ENCODE assay signal across 23 cellular contexts in the genomic region with DNA sequence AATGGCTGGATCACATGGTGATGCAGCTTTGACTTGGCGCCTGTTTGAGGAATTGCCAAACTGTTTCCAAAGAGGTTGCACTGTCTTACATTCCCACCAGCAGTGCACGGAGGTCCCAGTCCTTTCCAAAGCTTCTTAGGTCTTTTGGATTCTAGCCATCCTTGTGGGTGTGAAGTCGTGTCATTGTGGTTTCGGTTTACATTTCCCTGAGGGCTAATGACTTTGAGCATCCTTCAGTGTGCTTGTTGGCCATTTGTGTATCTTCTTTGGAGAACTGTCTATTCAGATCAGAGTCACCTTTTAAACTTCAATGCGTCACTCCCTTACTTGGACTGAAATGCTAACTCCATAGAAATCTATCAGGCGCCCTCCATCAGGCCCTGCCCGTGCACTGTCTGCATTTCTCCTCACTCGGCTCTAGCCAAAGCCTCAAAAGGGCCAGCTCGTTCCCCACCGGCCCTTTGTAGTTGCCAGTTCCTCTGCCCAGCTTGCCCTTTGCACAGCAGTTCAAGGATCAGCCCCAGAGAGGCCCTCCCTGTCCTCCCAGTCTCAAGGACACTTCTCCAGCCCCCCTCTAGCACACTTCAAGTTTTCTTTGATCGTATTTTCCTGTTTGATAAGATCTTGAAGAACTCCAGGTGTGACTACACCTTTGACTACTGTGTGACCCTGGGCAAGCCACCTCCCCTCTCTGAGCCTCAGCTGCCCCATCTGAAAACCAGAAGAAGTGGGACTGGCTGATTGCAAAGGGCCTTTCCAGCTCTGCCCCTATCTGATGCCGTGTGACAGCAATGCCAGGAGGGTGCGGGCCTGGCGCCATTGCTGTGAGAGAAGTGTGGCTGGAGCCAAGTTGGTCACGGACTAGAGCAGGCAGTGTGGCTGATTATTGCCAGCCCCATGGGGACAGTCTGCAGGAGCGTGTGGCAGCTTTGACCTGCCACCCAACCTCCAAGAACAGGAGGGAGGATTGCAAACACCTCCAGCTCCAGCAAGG. TPM values are rescaled to one million over a fixed set of nuclear protein-coding genes. Genes with fewer than 3 reads are reported as not detected.
DNase-seq lines count a peak whose midpoint lies in the region; ATAC-seq lines count a peak whose summit lies in the region.
"Had no signal": no experiment of that assay in that cellular context is flagged by ENCODE, and none has a peak within 500 bp of the region (broad histone marks: within the 10 kb centered on the region; RNA-seq: fewer than 3 reads in every experiment).

No MANE protein-coding gene starts in this region.

- H3K4me3 Mint-ChIP-seq in activated naive CD8-positive, alpha-beta T cell = peak overlapping the region; percentile 12
- H3K4me3 Mint-ChIP-seq: neural crest cell had no signal

- peak; percentile 54 for DNase-seq in Daoy (ENCODE audit: low read depth)
- peak; percentile 47 to 85 (median 84) for DNase-seq in right cardiac atrium
- DNase-seq in SHP77 treated with DMSO at 0.1 percent for 48 hours (lab: John Stamatoyannopoulos, UW) = no peak
- no peak for DNase-seq in T1000 (lab: John Stamatoyannopoulos, UW)
- DNase-seq: activated CD4-positive, alpha-beta T cell treated with anti-CD3 and anti-CD28 coated beads for 1 hour; activated effector memory CD4-positive, alpha-beta T cell treated with Interleukin-2 at 50 U/mL for 16 hours; effector CD8-positive, alpha-beta T cell; HCEC 1CT; Karpas-422; midbrain; NCI-H1105; NCI-H2107; NCI-H524 treated with DMSO at 0.1 percent for 48 hours; stimulated activated naive CD8-positive, alpha-beta T cell treated with anti-CD3 and anti-CD28 coated beads, Interleukin-15, Interleukin-2, amounts not matched to agents 100 U/mL and 50 U/mL, for 24 hours; T-helper 9 cell; transverse colon had no signal

- H3K27me3 ChIP-seq in BLaER1 treated with 17β-estradiol and CSF1 and Interleukin-3, amounts not matched to agents 10 nM and 100 nM = no peaks in the 10 kb centered on the region; a peak in 1 of 22 replicates
- no peaks in the 10 kb centered on the region for H3K27me3 ChIP-seq in right cardiac atrium (ENCODE audit: control insufficient read depth, insufficient read depth)

- intact Hi-C loops in right cardiac atrium (cut with DNase I) = no loop called here

- no peak overlapping the region for H3K9ac ChIP-seq in BLaER1 treated with 17β-estradiol and CSF1 and Interleukin-3, amounts not matched to agents 10 nM and 100 nM

- H4K20me1 ChIP-seq in BLaER1 treated with 17β-estradiol and CSF1 and Interleukin-3, amounts not matched to agents 10 nM and 100 nM = peaks cover 47 to 99% (median 96%) of the 10 kb centered on the region in 11 experiments

- H3K27ac ChIP-seq in BLaER1 treated with 17β-estradiol and CSF1 and Interleukin-3, amounts not matched to agents 10 nM and 100 nM = no peak overlapping the region
- H3K27ac ChIP-seq in right cardiac atrium (ENCODE audit: low read length) = peak overlapping the region; percentile 75
- H3K27ac ChIP-seq: esophagus muscularis mucosa, transverse colon had no signal

- H3K4me2 ChIP-seq in BLaER1 treated with 17β-estradiol and CSF1 and Interleukin-3, amounts not matched to agents 10 nM and 100 nM = peak overlapping the region in 7 of 11 experiments; percentile 3 to 60 (median 42); a peak in 11 of 22 replicates

- H3K36me3 Mint-ChIP-seq in activated naive CD8-positive, alpha-beta T cell = peaks cover 24% of the 10 kb centered on the region

- no peak overlapping the region for H3K4me3 ChIP-seq in BLaER1 treated with 17β-estradiol and CSF1 and Interleukin-3, amounts not matched to agents 10 nM and 100 nM
- H3K4me3 ChIP-seq in right cardiac atrium (ENCODE audit: low read length) = no peak overlapping the region
- H3K4me3 ChIP-seq: esophagus muscularis mucosa, transverse colon had no signal

- peaks cover 0 to 81% (median 28%) of the 10 kb centered on the region in 11 experiments; a peak in 17 of 22 replicates for H3K36me3 ChIP-seq in BLaER1 treated with 17β-estradiol and CSF1 and Interleukin-3, amounts not matched to agents 10 nM and 100 nM
- H3K36me3 ChIP-seq: esophagus muscularis mucosa, transverse colon had no signal

- H3K9me3 Mint-ChIP-seq in activated naive CD8-positive, alpha-beta T cell (ENCODE audit: low read depth) = no peaks in the 10 kb centered on the region
- H3K9me3 Mint-ChIP-seq: neural crest cell had no signal

- peaks cover 34 to 93% (median 66%) of the 10 kb centered on the region in 10 experiments for H3K4me1 ChIP-seq in BLaER1 treated with 17β-estradiol and CSF1 and Interleukin-3, amounts not matched to agents 10 nM and 100 nM
- H3K4me1 ChIP-seq in right cardiac atrium (ENCODE audit: control insufficient read depth, insufficient read depth, low read length) = peaks cover 11% of the 10 kb centered on the region

- peaks cover 80% of the 10 kb centered on the region for H3K4me1 Mint-ChIP-seq in activated naive CD8-positive, alpha-beta T cell (ENCODE audit: low read depth)

- H3K9me3 ChIP-seq in BLaER1 treated with 17β-estradiol and CSF1 and Interleukin-3, amounts not matched to agents 10 nM and 100 nM (replicated peaks in 1 of 11) = no peaks in the 10 kb centered on the region
- H3K9me3 ChIP-seq in right cardiac atrium (ENCODE audit: control insufficient read depth, low read length) = no peaks in the 10 kb centered on the region
- H3K9me3 ChIP-seq: esophagus muscularis mucosa, transverse colon had no signal

- WGBS in right cardiac atrium = 57% methylated on average over 16 of the region's 16 CpGs

- H3K27ac Mint-ChIP-seq in activated naive CD8-positive, alpha-beta T cell = peak overlapping the region; percentile 46
- H3K27ac Mint-ChIP-seq: progenitor cell of endocrine pancreas had no signal

- no peaks in the 10 kb centered on the region for H3K27me3 Mint-ChIP-seq in activated naive CD8-positive, alpha-beta T cell

- ATAC-seq in right cardiac atrium (peak; percentile 78 to 87), HG03108 (IDR thresholded peaks at IDR 0.05; ENCODE audit: unreplicated experiment) (no peak), HG03354 (IDR thresholded peaks at IDR 0.05; ENCODE audit: poor library complexity, severe bottlenecking, unreplicated experiment) (no peak)
- ATAC-seq: stimulated activated naive CD8-positive, alpha-beta T cell treated with anti-CD3 and anti-CD28 coated beads, Interleukin-15, Interleukin-2, amounts not matched to agents 100 U/mL and 50 U/mL, for 24 hours had no signal

RNA-seq across cellular contexts. Expression of a gene that starts 5.6 kb away (rescaled TPM):
- 0.29 and 1.0 TPM in 2 replicates for total RNA-seq in Daoy (2014; rRNA removed; shearing (Covaris generic))
- total RNA-seq in right cardiac atrium = 10 to 100 TPM; 21.0 to 37.5 (median 32.0) TPM
- 18.6 TPM for polyA plus RNA-seq in right cardiac atrium

Comparison
In these comparisons a context has a peak if more than half of its experiments do, and no peak if none do; other contexts are left out.
1. DNase-seq: peak in Daoy (single experiment) and right cardiac atrium (3 of 3); none in SHP77 treated with DMSO at 0.1 percent for 48 hours (single experiment) and T1000 (single experiment).
2. ATAC-seq: peak in right cardiac atrium (2 of 2); none in HG03108 (single experiment) and HG03354 (single experiment).
3. RNA of a gene that starts 5.6 kb away (total RNA-seq): 21.0 to 37.5 TPM in right cardiac atrium; 0.29 to 1.0 TPM in Daoy; every median in the first group is over 10 times any median in the second.